In the genomic region with DNA sequence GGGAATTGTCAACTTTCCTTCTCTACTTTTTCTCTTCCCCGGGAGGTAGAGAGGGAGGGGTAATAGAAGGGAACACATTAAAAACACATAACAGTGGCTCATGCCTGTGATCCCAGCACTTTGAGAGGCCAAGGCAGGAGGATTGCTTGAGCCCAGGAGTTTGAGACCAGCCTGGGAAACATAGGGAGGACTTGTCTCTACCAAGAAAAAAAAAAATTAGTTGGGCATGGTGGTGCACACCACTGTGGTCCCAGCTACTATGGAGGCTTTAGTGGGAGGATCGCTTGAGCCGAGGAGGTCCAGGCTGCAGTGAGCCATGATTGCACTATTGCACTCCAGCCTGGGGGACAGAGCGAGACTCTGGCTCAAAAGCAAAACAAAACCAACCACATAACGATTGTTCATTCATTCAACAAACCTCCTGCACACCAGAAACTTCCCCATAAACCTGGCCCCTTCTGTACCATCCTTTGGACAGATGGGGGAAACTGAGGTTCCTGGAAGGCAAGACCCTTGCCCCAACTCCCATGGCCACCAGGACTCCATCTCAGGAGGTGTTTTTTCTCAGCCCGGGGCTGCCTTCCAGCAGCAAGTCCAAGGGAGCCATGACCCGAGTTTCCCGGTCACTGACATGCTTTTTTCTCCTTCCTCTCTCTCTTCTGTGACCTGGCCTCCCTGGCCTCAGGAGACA, we compare ENCODE assay signal across 1 cellular context.
TF ChIP-seq lines count a peak whose summit lies in the region.

No MANE protein-coding gene starts in this region.

TF ChIP-seq in H1, 55 proteins besides CTCF, POLR2A, EP300 and RAD21:
- TF ChIP-seq POLR2AphosphoS5 (IDR thresholded peaks at IDR 0.05; ENCODE audit: low read depth, low read length) (0 out of 2 replicates have a peak, but pooled peaks have one; percentile 16), PHF8 (conservative IDR thresholded peaks at IDR 0.05; ENCODE audit: low read depth, low read length) (no peak)
